In genomic region chr1:32623775-32624174, GRCh38 we compare ENCODE assay signal across 15 cellular contexts. TPM values are rescaled to one million over a fixed set of nuclear protein-coding genes. Genes with fewer than 3 reads are reported as not detected.
DNase-seq lines count a peak whose midpoint lies in the region; ATAC-seq and TF ChIP-seq lines count a peak whose summit lies in the region.
"Had no signal": no experiment of that assay in that cellular context is flagged by ENCODE, and none has a peak within 500 bp of the region (broad histone marks: within the 10 kb centered on the region; RNA-seq: fewer than 3 reads in every experiment).

No MANE protein-coding gene starts in this region.

- DNase-seq in DND-41 (no peak), T-cell (peak in 5 of 34 experiments; percentile 2 to 12 (median 11)), PC-9 (no peak), cerebellar nuclear complex (lab: John Stamatoyannopoulos, UW) (no peak), HFFc6 (no peak)
- peak; percentile 45 for DNase-seq in activated naive CD8-positive, alpha-beta T cell treated with anti-CD3 and anti-CD28 coated beads for 36 hours
- peak; percentile 46 to 58 for DNase-seq in stimulated activated CD4-positive, alpha-beta T cell treated with anti-CD3 and anti-CD28 coated beads, Interleukin-2, amount 100 ng/mL, for 24 hours
- DNase-seq: anterior cingulate cortex, NCI-H774, psoas muscle, testis had no signal

- H3K9me3 Mint-ChIP-seq in T-cell: no peaks in the 10 kb centered on the region
- peaks cover 12% of the 10 kb centered on the region for H3K9me3 Mint-ChIP-seq in activated naive CD8-positive, alpha-beta T cell treated with anti-CD3 and anti-CD28 coated beads for 36 hours
- H3K9me3 Mint-ChIP-seq in HFFc6: no peaks in the 10 kb centered on the region

- H3K4me2 ChIP-seq in DND-41 (ENCODE audit: insufficient read depth, low read length) (no peak overlapping the region), PC-9 (no peak overlapping the region)

- intact Hi-C loops in PC-9 (cut with micrococcal nuclease; ENCODE audit: unreplicated experiment): no loop called here

- H3K4me1 ChIP-seq in DND-41 (ENCODE audit: insufficient read depth, low read length): peaks cover 19% of the 10 kb centered on the region
- no peaks in the 10 kb centered on the region for H3K4me1 ChIP-seq in PC-9 (replicated peaks; ENCODE audit: insufficient read depth)
- H3K4me1 ChIP-seq: psoas muscle, SJSA1, testis had no signal

- H3K27me3 ChIP-seq in DND-41 (ENCODE audit: insufficient read depth, low read length, poor library complexity): no peaks in the 10 kb centered on the region
- H3K27me3 ChIP-seq in PC-9 (ENCODE audit: insufficient read depth, low read depth): no peaks in the 10 kb centered on the region
- H3K27me3 ChIP-seq: SJSA1, testis had no signal

- no TSS peak for BruUV-seq in PC-9 (replicated peaks; lab: Mats Ljungman, UMichigan)

- H3K4me1 Mint-ChIP-seq in T-cell: peaks cover 26 to 30% (median 26%) of the 10 kb centered on the region in 3 donors
- H3K4me1 Mint-ChIP-seq in activated naive CD8-positive, alpha-beta T cell treated with anti-CD3 and anti-CD28 coated beads for 36 hours: peaks cover 42% of the 10 kb centered on the region
- no peaks in the 10 kb centered on the region for H3K4me1 Mint-ChIP-seq in HFFc6 (ENCODE audit: low read depth)

- H3K79me2 ChIP-seq in DND-41 (ENCODE audit: insufficient read depth, low read length) (no peaks in the 10 kb centered on the region), PC-9 (ENCODE audit: low read depth) (no peaks in the 10 kb centered on the region)

- H3K9ac ChIP-seq in DND-41 (ENCODE audit: low read depth, low read length): no peak overlapping the region

- H4K20me1 ChIP-seq in DND-41 (ENCODE audit: insufficient read depth, low read length) (no peaks in the 10 kb centered on the region), PC-9 (ENCODE audit: insufficient read depth) (no peaks in the 10 kb centered on the region)

- H3K4me3 Mint-ChIP-seq in T-cell (no peak overlapping the region), HFFc6 (no peak overlapping the region)
- peak overlapping the region; percentile 35 for H3K4me3 Mint-ChIP-seq in activated naive CD8-positive, alpha-beta T cell treated with anti-CD3 and anti-CD28 coated beads for 36 hours

- no peaks in the 10 kb centered on the region for H3K9me3 ChIP-seq in DND-41 (ENCODE audit: insufficient read depth, low read length, severe bottlenecking)
- no peaks in the 10 kb centered on the region for H3K9me3 ChIP-seq in PC-9 (ENCODE audit: insufficient read depth, low read depth)
- H3K9me3 ChIP-seq: psoas muscle, SJSA1, testis had no signal

- no peaks in the 10 kb centered on the region for H3K9me2 ChIP-seq in PC-9 (ENCODE audit: insufficient read depth)

- H3F3A ChIP-seq in PC-9 (ENCODE audit: insufficient read depth, low read depth): peaks cover 24% of the 10 kb centered on the region

- H3K4me3 ChIP-seq in DND-41 (ENCODE audit: low read depth in 1 of 2, low read length in 2 of 2): no peak overlapping the region
- no peak overlapping the region for H3K4me3 ChIP-seq in PC-9
- H3K4me3 ChIP-seq: psoas muscle, SJSA1, testis had no signal

- H3K27ac Mint-ChIP-seq in T-cell: peak overlapping the region; percentile 25 to 56
- peak overlapping the region; percentile 92 for H3K27ac Mint-ChIP-seq in activated naive CD8-positive, alpha-beta T cell treated with anti-CD3 and anti-CD28 coated beads for 36 hours
- no peak overlapping the region for H3K27ac Mint-ChIP-seq in HFFc6

- CTCF ChIA-PET in T-cell (lab: Charles Lee): no interaction called here
- CTCF ChIA-PET in PC-9 (lab: Charles Lee): no interaction called here

- ATAC-seq in DND-41 (ENCODE audit: insufficient read depth, low read depth): no peak
- peak in 2 of 4 experiments; percentile 51 to 57 for ATAC-seq in T-cell (replicated peaks in 1 of 4)
- ATAC-seq in HG02588 (IDR thresholded peaks at IDR 0.05; ENCODE audit: unreplicated experiment): no peak
- ATAC-seq: psoas muscle had no signal

- peaks cover 26% of the 10 kb centered on the region; the same call in 1 of the 2 replicates for H3K36me3 ChIP-seq in DND-41 (ENCODE audit: insufficient read depth, low read length)
- H3K36me3 ChIP-seq in PC-9 (ENCODE audit: low read depth): 0 out of 2 replicates have a peak, but pooled peaks cover 4% of the 10 kb centered on the region

- H3K27me3 Mint-ChIP-seq in T-cell: no peaks in the 10 kb centered on the region
- H3K27me3 Mint-ChIP-seq in activated naive CD8-positive, alpha-beta T cell treated with anti-CD3 and anti-CD28 coated beads for 36 hours: no peaks in the 10 kb centered on the region
- no peaks in the 10 kb centered on the region; the same call in 1 of the 2 replicates for H3K27me3 Mint-ChIP-seq in HFFc6 (ENCODE audit: insufficient read depth)

- TF ChIP-seq CTCF in DND-41 (IDR thresholded peaks at IDR 0.05; ENCODE audit: borderline replicate concordance, extremely low read depth, low read length, poor library complexity, severe bottlenecking) (no peak), PC-9 (conservative IDR thresholded peaks at IDR 0.05) (no peak), HFFc6 (IDR thresholded peaks at IDR 0.05) (no peak)

- H3K36me3 Mint-ChIP-seq in T-cell (peaks cover 39% of the 10 kb centered on the region), HFFc6 (ENCODE audit: low read depth) (peaks cover 11% of the 10 kb centered on the region)
- peaks cover 66% of the 10 kb centered on the region for H3K36me3 Mint-ChIP-seq in activated naive CD8-positive, alpha-beta T cell treated with anti-CD3 and anti-CD28 coated beads for 36 hours

- H3K27ac ChIP-seq in DND-41 (ENCODE audit: low read length) (peak overlapping the region; percentile 60), PC-9 (no peak overlapping the region)
- H3K27ac ChIP-seq: C4-2B, psoas muscle, SJSA1, testis, VCaP had no signal

- POLR2A ChIA-PET in T-cell (lab: Charles Lee) (no interaction called here), PC-9 (lab: Charles Lee; ENCODE audit: unreplicated experiment) (interaction anchor here (0.6 kb wide), 1 partner anchor 84 kb away, joined by 3 read pairs; the partner anchor contains the start of gene ZBTB8A)

- H2AFZ ChIP-seq in DND-41 (ENCODE audit: low read depth, low read length) (no peak overlapping the region), PC-9 (no peak overlapping the region)

RNA-seq across cellular contexts. Expression of gene ZBTB8OS, which starts 26.6 kb away (rescaled TPM):
- total RNA-seq in T-cell (10 to 100 TPM; 34.6 to 53.3 (median 42.7) TPM), PC-9 (2021) (36.0 and 42.7 TPM in 2 replicates)
- total RNA-seq in activated naive CD8-positive, alpha-beta T cell treated with anti-CD3 and anti-CD28 coated beads for 36 hours: 10 to 100 TPM; 64.5 to 69.9 TPM
- 10 to 100 TPM; 44.9 to 52.7 (median 47.4) TPM for total RNA-seq in HFFc6 (2021; fragmentation: NEBNext Ultra II Directional; extraction: Animal tissue kit (Norgen Biotek cat#: 25700))

RNA-seq across cellular contexts. Expression of gene RBBP4, which starts 27.2 kb away (rescaled TPM):
- 100 to 1,000 TPM; 150 to 162 (median 158) TPM for total RNA-seq in T-cell
- 100 to 1,000 TPM; 313 to 317 TPM for total RNA-seq in activated naive CD8-positive, alpha-beta T cell treated with anti-CD3 and anti-CD28 coated beads for 36 hours
- 185 and 206 TPM in 2 replicates for total RNA-seq in PC-9 (2021)
- total RNA-seq in HFFc6 (2021; fragmentation: NEBNext Ultra II Directional; extraction: Animal tissue kit (Norgen Biotek cat#: 25700)): 100 to 1,000 TPM; 108 to 137 (median 124) TPM

Comparison
In these comparisons a context has a peak if more than half of its experiments do, and no peak if none do; other contexts are left out.
1. DNase-seq: peak in activated naive CD8-positive, alpha-beta T cell treated with anti-CD3 and anti-CD28 coated beads for 36 hours (single experiment) and stimulated activated CD4-positive, alpha-beta T cell treated with anti-CD3 and anti-CD28 coated beads, Interleukin-2, amount 100 ng/mL, for 24 hours (2 of 2); none in DND-41 (single experiment), PC-9 (0 of 2), cerebellar nuclear complex (0 of 2) and HFFc6 (single experiment).